1 cellular context compared by ENCODE assay signal in genomic region chr2:209298601-209299000, GRCh38.
TF ChIP-seq lines count a peak whose summit lies in the region.

No MANE protein-coding gene starts in this region.

TF ChIP-seq in GM23338, 12 proteins besides CTCF, POLR2A, EP300 and RAD21:
- TF ChIP-seq ETS1 (IDR thresholded peaks at IDR 0.05) (no peak), ZNF114 (CRISPR knock-in tag; IDR thresholded peaks at IDR 0.05) (no peak), CREB1 (CRISPR knock-in tag; IDR thresholded peaks at IDR 0.05; ENCODE audit: low read depth) (no peak), NANOG (IDR thresholded peaks at IDR 0.05; ENCODE audit: borderline replicate concordance) (no peak), JUNB (IDR thresholded peaks at IDR 0.05; ENCODE audit: unreplicated experiment) (no peak), EZH2 (IDR thresholded peaks at IDR 0.05; ENCODE audit: low read depth, unreplicated experiment) (no peak), ZNF331 (CRISPR knock-in tag; IDR thresholded peaks at IDR 0.05; ENCODE audit: low read depth) (no peak), POLR2AphosphoS5 (IDR thresholded peaks at IDR 0.05; ENCODE audit: low read depth) (no peak), EZH2phosphoT487 (IDR thresholded peaks at IDR 0.05; ENCODE audit: unreplicated experiment) (no peak), STAT1 (IDR thresholded peaks at IDR 0.05; ENCODE audit: unreplicated experiment) (no peak)
- TF ChIP-seq, protein P1, sequence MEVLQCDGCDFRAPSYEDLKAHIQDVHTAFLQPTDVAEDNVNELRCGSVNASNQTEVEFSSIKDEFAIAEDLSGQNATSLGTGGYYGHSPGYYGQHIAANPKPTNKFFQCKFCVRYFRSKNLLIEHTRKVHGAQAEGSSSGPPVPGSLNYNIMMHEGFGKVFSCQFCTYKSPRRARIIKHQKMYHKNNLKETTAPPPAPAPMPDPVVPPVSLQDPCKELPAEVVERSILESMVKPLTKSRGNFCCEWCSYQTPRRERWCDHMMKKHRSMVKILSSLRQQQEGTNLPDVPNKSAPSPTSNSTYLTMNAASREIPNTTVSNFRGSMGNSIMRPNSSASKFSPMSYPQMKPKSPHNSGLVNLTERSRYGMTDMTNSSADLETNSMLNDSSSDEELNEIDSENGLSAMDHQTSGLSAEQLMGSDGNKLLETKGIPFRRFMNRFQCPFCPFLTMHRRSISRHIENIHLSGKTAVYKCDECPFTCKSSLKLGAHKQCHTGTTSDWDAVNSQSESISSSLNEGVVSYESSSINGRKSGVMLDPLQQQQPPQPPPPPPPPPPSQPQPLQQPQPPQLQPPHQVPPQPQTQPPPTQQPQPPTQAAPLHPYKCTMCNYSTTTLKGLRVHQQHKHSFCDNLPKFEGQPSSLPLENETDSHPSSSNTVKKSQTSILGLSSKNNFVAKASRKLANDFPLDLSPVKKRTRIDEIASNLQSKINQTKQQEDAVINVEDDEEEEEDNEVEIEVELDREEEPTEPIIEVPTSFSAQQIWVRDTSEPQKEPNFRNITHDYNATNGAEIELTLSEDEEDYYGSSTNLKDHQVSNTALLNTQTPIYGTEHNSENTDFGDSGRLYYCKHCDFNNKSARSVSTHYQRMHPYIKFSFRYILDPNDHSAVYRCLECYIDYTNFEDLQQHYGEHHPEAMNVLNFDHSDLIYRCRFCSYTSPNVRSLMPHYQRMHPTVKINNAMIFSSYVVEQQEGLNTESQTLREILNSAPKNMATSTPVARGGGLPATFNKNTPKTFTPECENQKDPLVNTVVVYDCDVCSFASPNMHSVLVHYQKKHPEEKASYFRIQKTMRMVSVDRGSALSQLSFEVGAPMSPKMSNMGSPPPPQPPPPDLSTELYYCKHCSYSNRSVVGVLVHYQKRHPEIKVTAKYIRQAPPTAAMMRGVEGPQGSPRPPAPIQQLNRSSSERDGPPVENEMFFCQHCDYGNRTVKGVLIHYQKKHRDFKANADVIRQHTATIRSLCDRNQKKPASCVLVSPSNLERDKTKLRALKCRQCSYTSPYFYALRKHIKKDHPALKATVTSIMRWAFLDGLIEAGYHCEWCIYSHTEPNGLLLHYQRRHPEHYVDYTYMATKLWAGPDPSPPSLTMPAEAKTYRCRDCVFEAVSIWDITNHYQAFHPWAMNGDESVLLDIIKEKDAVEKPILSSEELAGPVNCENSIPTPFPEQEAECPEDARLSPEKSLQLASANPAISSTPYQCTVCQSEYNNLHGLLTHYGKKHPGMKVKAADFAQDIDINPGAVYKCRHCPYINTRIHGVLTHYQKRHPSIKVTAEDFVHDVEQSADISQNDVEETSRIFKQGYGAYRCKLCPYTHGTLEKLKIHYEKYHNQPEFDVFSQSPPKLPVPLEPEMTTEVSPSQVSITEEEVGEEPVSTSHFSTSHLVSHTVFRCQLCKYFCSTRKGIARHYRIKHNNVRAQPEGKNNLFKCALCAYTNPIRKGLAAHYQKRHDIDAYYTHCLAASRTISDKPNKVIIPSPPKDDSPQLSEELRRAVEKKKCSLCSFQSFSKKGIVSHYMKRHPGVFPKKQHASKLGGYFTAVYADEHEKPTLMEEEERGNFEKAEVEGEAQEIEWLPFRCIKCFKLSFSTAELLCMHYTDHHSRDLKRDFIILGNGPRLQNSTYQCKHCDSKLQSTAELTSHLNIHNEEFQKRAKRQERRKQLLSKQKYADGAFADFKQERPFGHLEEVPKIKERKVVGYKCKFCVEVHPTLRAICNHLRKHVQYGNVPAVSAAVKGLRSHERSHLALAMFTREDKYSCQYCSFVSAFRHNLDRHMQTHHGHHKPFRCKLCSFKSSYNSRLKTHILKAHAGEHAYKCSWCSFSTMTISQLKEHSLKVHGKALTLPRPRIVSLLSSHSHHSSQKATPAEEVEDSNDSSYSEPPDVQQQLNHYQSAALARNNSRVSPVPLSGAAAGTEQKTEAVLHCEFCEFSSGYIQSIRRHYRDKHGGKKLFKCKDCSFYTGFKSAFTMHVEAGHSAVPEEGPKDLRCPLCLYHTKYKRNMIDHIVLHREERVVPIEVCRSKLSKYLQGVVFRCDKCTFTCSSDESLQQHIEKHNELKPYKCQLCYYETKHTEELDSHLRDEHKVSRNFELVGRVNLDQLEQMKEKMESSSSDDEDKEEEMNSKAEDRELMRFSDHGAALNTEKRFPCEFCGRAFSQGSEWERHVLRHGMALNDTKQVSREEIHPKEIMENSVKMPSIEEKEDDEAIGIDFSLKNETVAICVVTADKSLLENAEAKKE (CRISPR knock-in tag; IDR thresholded peaks at IDR 0.05), result no peak
- TF ChIP-seq, protein P2, sequence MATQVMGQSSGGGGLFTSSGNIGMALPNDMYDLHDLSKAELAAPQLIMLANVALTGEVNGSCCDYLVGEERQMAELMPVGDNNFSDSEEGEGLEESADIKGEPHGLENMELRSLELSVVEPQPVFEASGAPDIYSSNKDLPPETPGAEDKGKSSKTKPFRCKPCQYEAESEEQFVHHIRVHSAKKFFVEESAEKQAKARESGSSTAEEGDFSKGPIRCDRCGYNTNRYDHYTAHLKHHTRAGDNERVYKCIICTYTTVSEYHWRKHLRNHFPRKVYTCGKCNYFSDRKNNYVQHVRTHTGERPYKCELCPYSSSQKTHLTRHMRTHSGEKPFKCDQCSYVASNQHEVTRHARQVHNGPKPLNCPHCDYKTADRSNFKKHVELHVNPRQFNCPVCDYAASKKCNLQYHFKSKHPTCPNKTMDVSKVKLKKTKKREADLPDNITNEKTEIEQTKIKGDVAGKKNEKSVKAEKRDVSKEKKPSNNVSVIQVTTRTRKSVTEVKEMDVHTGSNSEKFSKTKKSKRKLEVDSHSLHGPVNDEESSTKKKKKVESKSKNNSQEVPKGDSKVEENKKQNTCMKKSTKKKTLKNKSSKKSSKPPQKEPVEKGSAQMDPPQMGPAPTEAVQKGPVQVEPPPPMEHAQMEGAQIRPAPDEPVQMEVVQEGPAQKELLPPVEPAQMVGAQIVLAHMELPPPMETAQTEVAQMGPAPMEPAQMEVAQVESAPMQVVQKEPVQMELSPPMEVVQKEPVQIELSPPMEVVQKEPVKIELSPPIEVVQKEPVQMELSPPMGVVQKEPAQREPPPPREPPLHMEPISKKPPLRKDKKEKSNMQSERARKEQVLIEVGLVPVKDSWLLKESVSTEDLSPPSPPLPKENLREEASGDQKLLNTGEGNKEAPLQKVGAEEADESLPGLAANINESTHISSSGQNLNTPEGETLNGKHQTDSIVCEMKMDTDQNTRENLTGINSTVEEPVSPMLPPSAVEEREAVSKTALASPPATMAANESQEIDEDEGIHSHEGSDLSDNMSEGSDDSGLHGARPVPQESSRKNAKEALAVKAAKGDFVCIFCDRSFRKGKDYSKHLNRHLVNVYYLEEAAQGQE (IDR thresholded peaks at IDR 0.05; ENCODE audit: unreplicated experiment), result no peak
